ENCODE assay signal across 10 cellular contexts in genomic region chr2:128778843-128779242, GRCh38.
"Had no signal": no experiment of that assay in that cellular context is flagged by ENCODE, and none has a peak within 500 bp of the region (broad histone marks: within the 10 kb centered on the region; RNA-seq: fewer than 3 reads in every experiment).

No MANE protein-coding gene starts in this region.

- DNase-seq: HCEC 1CT, HFFc6, KG1 had no signal

- ATAC-seq: GM23338, HepG2 had no signal

- H3K9me3 Mint-ChIP-seq: GM23338, H9 had no signal

- H3K4me2 ChIP-seq: GM23338 had no signal

- H3K27ac Mint-ChIP-seq: GM23338, H9, HFFc6, IgD-negative memory B cell had no signal

- FAIRE-seq: H1, H54, HepG2 had no signal

- H3K4me3 Mint-ChIP-seq: GM23338, H9, HFFc6, IgD-negative memory B cell had no signal

- H3K4me1 Mint-ChIP-seq: GM23338, H9, IgD-negative memory B cell had no signal

- H3K4me3 ChIP-seq: GM23338 had no signal

- H2AFZ ChIP-seq: GM23338 had no signal

- H3K36me3 Mint-ChIP-seq: IgD-negative memory B cell had no signal

- H3K27ac ChIP-seq: HL-60 had no signal
